ENCODE assay signal across 12 cellular contexts in the genomic region with DNA sequence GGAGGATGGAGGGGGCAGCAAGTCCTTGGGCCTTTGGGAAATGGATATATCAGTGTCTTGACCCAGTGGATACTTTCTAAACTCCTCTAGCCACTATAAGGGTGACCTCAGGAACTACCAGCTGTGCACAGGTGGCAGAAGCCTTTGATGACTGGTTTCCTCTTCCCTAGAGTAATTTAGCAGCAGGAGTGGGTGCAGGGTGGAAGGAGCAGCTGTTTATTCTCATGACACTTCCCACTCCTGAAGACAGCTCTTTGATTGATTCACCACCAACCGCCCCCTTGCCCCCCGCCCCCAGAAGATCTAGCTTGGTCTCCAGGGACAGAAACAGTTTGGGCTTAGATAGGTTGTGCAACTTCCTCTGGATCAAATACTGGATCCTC.
A peak's percentile ranks its signal among the peaks of the same experiment; 100 is the strongest.
DNase-seq lines count a peak whose midpoint lies in the region; ATAC-seq and TF ChIP-seq lines count a peak whose summit lies in the region.
"Had no signal": no experiment of that assay in that cellular context is flagged by ENCODE, and none has a peak within 500 bp of the region (broad histone marks: within the 10 kb centered on the region; RNA-seq: fewer than 3 reads in every experiment).

No MANE protein-coding gene starts in this region.

- DNase-seq in CD4-positive, CD25-positive, alpha-beta regulatory T cell: no peak
- no peak for DNase-seq in CD8-positive, alpha-beta memory T cell
- peak; percentile 27 for DNase-seq in NCI-H69 (lab: John Stamatoyannopoulos, UW)
- DNase-seq in effector memory CD8-positive, alpha-beta T cell: no peak
- no peak for DNase-seq in caudate nucleus (lab: John Stamatoyannopoulos, UW)
- DNase-seq in GM13976 (ENCODE audit: low spot score): no peak
- DNase-seq in NCI-H226: no peak
- DNase-seq: GOT3 had no signal

- ATAC-seq in CD4-positive, CD25-positive, alpha-beta regulatory T cell (ENCODE audit: low read depth in 2 of 2): no peak
- no peak for ATAC-seq in effector memory CD8-positive, alpha-beta T cell (replicated peaks)
- ATAC-seq: activated CD4-positive, CD25-positive, alpha-beta regulatory T cell treated with anti-CD3 and anti-CD28 coated beads, Interleukin-2, amount 50 U/mL, for 24 hours had no signal

- in situ Hi-C loops in GM13976 (cut with MboI; ENCODE audit: low sequenced_read_pairs, unreplicated experiment): no loop called here

- peaks cover 0 to 22% (median under 1%) of the 10 kb centered on the region in 4 donors for H3K4me1 Mint-ChIP-seq in CD4-positive, CD25-positive, alpha-beta regulatory T cell
- H3K4me1 Mint-ChIP-seq in CD8-positive, alpha-beta memory T cell: peaks cover 19 to 21% (median 20%) of the 10 kb centered on the region in 3 donors
- H3K4me1 Mint-ChIP-seq in effector memory CD8-positive, alpha-beta T cell (ENCODE audit: low read depth in 2 of 2): peaks cover 0 to 5% of the 10 kb centered on the region in 2 donors

- H3K36me3 ChIP-seq in CD4-positive, CD25-positive, alpha-beta regulatory T cell (ENCODE audit: control insufficient read depth, insufficient read depth, low read length): no peaks in the 10 kb centered on the region
- H3K36me3 ChIP-seq in CD8-positive, alpha-beta memory T cell (ENCODE audit: insufficient read depth, low read length): no peaks in the 10 kb centered on the region
- H3K36me3 ChIP-seq: thoracic aorta had no signal

- CTCF ChIA-PET in CD8-positive, alpha-beta memory T cell (lab: Charles Lee): no interaction called here

- peaks cover 0 to 1% (median 0%) of the 10 kb centered on the region in 7 donors for H3K9me3 Mint-ChIP-seq in CD4-positive, CD25-positive, alpha-beta regulatory T cell
- H3K9me3 Mint-ChIP-seq in CD8-positive, alpha-beta memory T cell: no peaks in the 10 kb centered on the region
- H3K9me3 Mint-ChIP-seq in effector memory CD8-positive, alpha-beta T cell: no peaks in the 10 kb centered on the region
- H3K9me3 Mint-ChIP-seq: activated T-cell treated with anti-CD3 and anti-CD28 coated beads, Interleukin-2, amount 50 U/mL, for 4 hours had no signal

- H3K9me3 ChIP-seq in CD4-positive, CD25-positive, alpha-beta regulatory T cell (ENCODE audit: control insufficient read depth in 2 of 2, low read length in 2 of 2): no peaks in the 10 kb centered on the region
- H3K9me3 ChIP-seq in CD8-positive, alpha-beta memory T cell (ENCODE audit: low read length): no peaks in the 10 kb centered on the region
- H3K9me3 ChIP-seq: thoracic aorta had no signal

- no peak overlapping the region for H3K4me3 ChIP-seq in CD4-positive, CD25-positive, alpha-beta regulatory T cell (ENCODE audit: low read depth, low read length)
- H3K4me3 ChIP-seq in CD8-positive, alpha-beta memory T cell (ENCODE audit: low read length): no peak overlapping the region
- H3K4me3 ChIP-seq: lung, thoracic aorta had no signal

- H3K4me3 Mint-ChIP-seq in CD4-positive, CD25-positive, alpha-beta regulatory T cell: peak overlapping the region in 1 of 4 donors; percentile 74
- peak overlapping the region in 4 of 7 donors; percentile 57 to 79 (median 74) for H3K4me3 Mint-ChIP-seq in CD8-positive, alpha-beta memory T cell
- H3K4me3 Mint-ChIP-seq in effector memory CD8-positive, alpha-beta T cell: no peak overlapping the region

- TF ChIP-seq CTCF in GM13976 (IDR thresholded peaks at IDR 0.05; ENCODE audit: borderline replicate concordance, control extremely low read depth, extremely low read depth, insufficient read depth, missing control alignments): no peak

- H3K27ac ChIP-seq in CD4-positive, CD25-positive, alpha-beta regulatory T cell (ENCODE audit: insufficient read depth, low read length, poor library complexity, severe bottlenecking): no peak overlapping the region
- H3K27ac ChIP-seq in CD8-positive, alpha-beta memory T cell (ENCODE audit: low read depth, low read length): no peak overlapping the region
- no peak overlapping the region for H3K27ac ChIP-seq in caudate nucleus (ENCODE audit: low read depth, low read length)
- H3K27ac ChIP-seq: thoracic aorta had no signal

- no peaks in the 10 kb centered on the region for H3K27me3 Mint-ChIP-seq in CD4-positive, CD25-positive, alpha-beta regulatory T cell
- peaks cover 0 to 6% of the 10 kb centered on the region in 2 donors for H3K27me3 Mint-ChIP-seq in CD8-positive, alpha-beta memory T cell
- H3K27me3 Mint-ChIP-seq in effector memory CD8-positive, alpha-beta T cell: no peaks in the 10 kb centered on the region

- H3K27ac Mint-ChIP-seq in CD4-positive, CD25-positive, alpha-beta regulatory T cell: peak overlapping the region; percentile 73 to 83 (median 78)
- peak overlapping the region in 3 of 8 donors; percentile 65 to 92 (median 85) for H3K27ac Mint-ChIP-seq in CD8-positive, alpha-beta memory T cell
- H3K27ac Mint-ChIP-seq in effector memory CD8-positive, alpha-beta T cell: peak overlapping the region; percentile 68 to 74

- H3K27me3 ChIP-seq in CD4-positive, CD25-positive, alpha-beta regulatory T cell (ENCODE audit: control insufficient read depth, insufficient read depth, low read length): no peaks in the 10 kb centered on the region
- H3K27me3 ChIP-seq in CD8-positive, alpha-beta memory T cell (ENCODE audit: insufficient read depth, low read length, poor library complexity, severe bottlenecking): no peaks in the 10 kb centered on the region

- H3K36me3 Mint-ChIP-seq in CD4-positive, CD25-positive, alpha-beta regulatory T cell: no peaks in the 10 kb centered on the region
- peaks cover 0 to 3% (median 0%) of the 10 kb centered on the region in 3 donors for H3K36me3 Mint-ChIP-seq in CD8-positive, alpha-beta memory T cell
- H3K36me3 Mint-ChIP-seq in effector memory CD8-positive, alpha-beta T cell (ENCODE audit: insufficient read depth): no peaks in the 10 kb centered on the region

- POLR2A ChIA-PET in CD8-positive, alpha-beta memory T cell (lab: Charles Lee): no interaction called here

- peaks cover 7% of the 10 kb centered on the region for H3K4me1 ChIP-seq in CD4-positive, CD25-positive, alpha-beta regulatory T cell (ENCODE audit: control insufficient read depth, insufficient read depth, low read length, poor library complexity, severe bottlenecking)
- peaks cover 21% of the 10 kb centered on the region for H3K4me1 ChIP-seq in CD8-positive, alpha-beta memory T cell (ENCODE audit: insufficient read depth, low read length)

Comparison
In these comparisons a context has a peak if more than half of its experiments do, and no peak if none do; other contexts are left out.
1. H3K4me3 Mint-ChIP-seq: peak in CD8-positive, alpha-beta memory T cell (4 of 7); none in effector memory CD8-positive, alpha-beta T cell (0 of 2).